ENCODE assay signal across 8 cellular contexts in genomic region chr17:42964161-42964932, GRCh38. TPM values are rescaled to one million over a fixed set of nuclear protein-coding genes. Genes with fewer than 3 reads are reported as not detected.
DNase-seq lines count a peak whose midpoint lies in the region; ATAC-seq and TF ChIP-seq lines count a peak whose summit lies in the region.

TSS of gene AARSD1 (minus strand) at chr17:42964454. CDS start at chr17:42964440, 14 bp downstream.

- intact Hi-C loops in activated CD4-positive, alpha-beta T cell treated with anti-CD3 and anti-CD28 coated beads, Interleukin-2, amount 10 ng/mL, durations not matched to agents 24 days and 14 days (cut with micrococcal nuclease), result loop anchor here (2.0 kb wide), 2 partner anchors 16 to 34 kb away; partner anchors contain the start of genes PTGES3L, RPL27 and RUNDC1
- intact Hi-C loops in colonic mucosa (cut with DNase I), result no loop called here
- intact Hi-C loops in left colon (cut with DNase I, micrococcal nuclease), result no loop called here

- no peak for TF ChIP-seq CTCF in colonic mucosa (IDR thresholded peaks at IDR 0.05)

- no peaks in the 10 kb centered on the region for H3K27me3 Mint-ChIP-seq in activated CD4-positive, alpha-beta T cell treated with anti-CD3 and anti-CD28 coated beads, Interleukin-2, amount 10 ng/mL, durations not matched to agents 24 days and 14 days

- peak within 1 kb of the TSS; percentile 68 to 93 for H3K9ac ChIP-seq in colonic mucosa (ENCODE audit: low read depth in 2 of 2, low read length in 2 of 2)

- H3K4me3 Mint-ChIP-seq in activated CD4-positive, alpha-beta T cell treated with anti-CD3 and anti-CD28 coated beads, Interleukin-2, amount 10 ng/mL, durations not matched to agents 24 days and 14 days, result peak within 1 kb of the TSS; percentile 90

- no peaks in the 10 kb centered on the region for H3K9me3 ChIP-seq in colonic mucosa

- peak within 1 kb of the TSS; percentile 95 for H3K27ac Mint-ChIP-seq in activated CD4-positive, alpha-beta T cell treated with anti-CD3 and anti-CD28 coated beads, Interleukin-2, amount 10 ng/mL, durations not matched to agents 24 days and 14 days

- peak within 1 kb of the TSS; percentile 81 for H3K27ac ChIP-seq in colonic mucosa

- DNase-seq in AG08396 (ENCODE audit: low spot score) (peak; percentile 90), NCI-H526 treated with DMSO at 0.1 percent for 48 hours (lab: John Stamatoyannopoulos, UW) (peak; percentile 92), colonic mucosa (peak; percentile 96), left colon (peak; percentile 92 to 94)
- DNase-seq in activated CD4-positive, alpha-beta T cell treated with anti-CD3 and anti-CD28 coated beads, Interleukin-2, amount 10 ng/mL, durations not matched to agents 24 days and 14 days, result peak; percentile 97
- DNase-seq in stimulated activated CD4-positive, alpha-beta T cell treated with anti-CD3 and anti-CD28 coated beads, Interleukin-1b, Interleukin-23, amount 100 ng/mL, for 4 hours (ENCODE audit: low read depth in 2 of 2), result peak; percentile 82

- no peaks in the 10 kb centered on the region for H3K9me3 Mint-ChIP-seq in activated CD4-positive, alpha-beta T cell treated with anti-CD3 and anti-CD28 coated beads, Interleukin-2, amount 10 ng/mL, durations not matched to agents 24 days and 14 days

- H3K4me1 ChIP-seq in colonic mucosa, result no peaks in the 10 kb centered on the region

- H3K27me3 ChIP-seq in colonic mucosa, result no peaks in the 10 kb centered on the region

- H3K36me3 ChIP-seq in colonic mucosa, result no peaks in the 10 kb centered on the region

- H3K36me3 Mint-ChIP-seq in activated CD4-positive, alpha-beta T cell treated with anti-CD3 and anti-CD28 coated beads, Interleukin-2, amount 10 ng/mL, durations not matched to agents 24 days and 14 days (ENCODE audit: low read depth), result peaks cover 31% of the 10 kb centered on the region

- H3K4me1 Mint-ChIP-seq in activated CD4-positive, alpha-beta T cell treated with anti-CD3 and anti-CD28 coated beads, Interleukin-2, amount 10 ng/mL, durations not matched to agents 24 days and 14 days, result peaks cover 13% of the 10 kb centered on the region

- H3K4me3 ChIP-seq in colonic mucosa, result peak within 1 kb of the TSS; percentile 69

- TF ChIP-seq POLR2A in GM19193 (IDR thresholded peaks at IDR 0.05; ENCODE audit: extremely low read depth, insufficient read depth, insufficient read length), result peak; percentile 93

- ATAC-seq in HG03469 (IDR thresholded peaks at IDR 0.05; ENCODE audit: unreplicated experiment), result peak; percentile 81
- peak; percentile 99 for ATAC-seq in left colon

RNA-seq across cellular contexts. Expression of gene AARSD1, which starts in this region (rescaled TPM):
- 78.2 and 78.4 TPM in 2 replicates for total RNA-seq in activated CD4-positive, alpha-beta T cell treated with anti-CD3 and anti-CD28 coated beads, Interleukin-2, amount 10 ng/mL, durations not matched to agents 24 days and 14 days
- 10 to 100 TPM; 19.8 to 34.3 TPM for total RNA-seq in colonic mucosa
- total RNA-seq in left colon, result 10 to 100 TPM; 17.6 to 24.1 TPM

Comparison
In these comparisons a context has a peak if more than half of its experiments do, and no peak if none do; other contexts are left out.
1. Peak in every context shown above with its lines: DNase-seq, ATAC-seq, H3K4me3 ChIP-seq and H3K27ac ChIP-seq.